ENCODE assay signal across 8 cellular contexts in the genomic region with DNA sequence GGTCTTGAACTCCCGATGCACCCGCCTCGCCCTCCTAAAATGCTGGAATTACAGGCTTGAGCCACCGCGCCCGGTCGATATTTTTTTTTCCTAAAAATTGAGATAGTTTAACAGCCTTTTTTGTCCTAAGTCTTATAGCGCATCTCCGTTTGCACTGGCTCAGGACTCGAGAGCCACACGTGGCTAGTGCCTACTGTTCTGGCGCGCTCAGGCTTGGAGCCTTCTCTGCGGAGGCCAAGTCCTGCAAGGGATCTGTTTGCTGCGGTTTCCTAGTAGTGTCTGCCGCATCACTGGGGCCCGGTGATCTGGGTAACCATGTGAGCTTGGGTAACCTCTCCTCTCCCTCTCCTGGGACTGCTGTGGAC. TPM values are rescaled to one million over a fixed set of nuclear protein-coding genes. Genes with fewer than 3 reads are reported as not detected.
DNase-seq lines count a peak whose midpoint lies in the region; ATAC-seq and TF ChIP-seq lines count a peak whose summit lies in the region.

No MANE protein-coding gene starts in this region.

- H3K36me3 ChIP-seq in Peyer's patch: peaks cover 0 to 41% (median 0%) of the 10 kb centered on the region in 3 donors

- no peaks in the 10 kb centered on the region for H3K9me3 ChIP-seq in Peyer's patch

- H3K4me1 ChIP-seq in Peyer's patch: peaks cover 0 to 40% (median 11%) of the 10 kb centered on the region in 4 donors

- peak in 1 of 3 donors; percentile 16 for DNase-seq in Peyer's patch
- no peak for DNase-seq in epithelial cell of proximal tubule (ENCODE audit: low read depth)
- DNase-seq in omental fat pad (ENCODE audit: low spot score): peak; percentile 27
- no peak for DNase-seq in GM19238 (ENCODE audit: insufficient read length, low spot score)
- DNase-seq in HUDEP-2 (lab: John Stamatoyannopoulos, UW; ENCODE audit: unreplicated experiment in 76 of 76): no peak
- no peak for DNase-seq in NCI-H748 (lab: John Stamatoyannopoulos, UW; ENCODE audit: unreplicated experiment)

- TF ChIP-seq CTCF in GM12875 (IDR thresholded peaks at IDR 0.05; ENCODE audit: borderline replicate concordance, insufficient read depth, low read depth, low read length) (no peak), Peyer's patch (IDR thresholded peaks at IDR 0.05) (no peak), epithelial cell of proximal tubule (conservative IDR thresholded peaks at IDR 0.05; ENCODE audit: low read depth, low read length) (no peak), omental fat pad (IDR thresholded peaks at IDR 0.05) (no peak)

- ATAC-seq in omental fat pad (ENCODE audit: low FRiP score) (no peak), GM18873 (IDR thresholded peaks at IDR 0.05; ENCODE audit: low FRiP score, unreplicated experiment) (no peak)

- no peak for TF ChIP-seq POLR2A in Peyer's patch (IDR thresholded peaks at IDR 0.05)

- peak overlapping the region; percentile 87 to 99 (median 93) for H3K27ac ChIP-seq in Peyer's patch

- peak overlapping the region; percentile 78 for H3K4me3 ChIP-seq in GM12875 (ENCODE audit: low read depth, low read length)
- H3K4me3 ChIP-seq in Peyer's patch: peak overlapping the region; percentile 77 to 97 (median 79)
- peak overlapping the region; percentile 98 for H3K4me3 ChIP-seq in epithelial cell of proximal tubule (ENCODE audit: low read depth, low read length)

- no peaks in the 10 kb centered on the region for H3K27me3 ChIP-seq in Peyer's patch

RNA-seq across cellular contexts. Expression of a gene that starts 0.8 kb away (rescaled TPM):
- total RNA-seq in Peyer's patch: 100 to 1,000 TPM in 1 of 4 donors, 10 to 100 TPM in 3; 54.5 to 101 (median 94.9) TPM
- 53.6 and 63.2 TPM in 2 replicates for total RNA-seq in epithelial cell of proximal tubule
- 10 to 100 TPM; 66.4 to 74.8 (median 70.0) TPM for total RNA-seq in omental fat pad

RNA-seq across cellular contexts. Expression of a gene that starts 39.9 kb away (rescaled TPM):
- total RNA-seq in Peyer's patch (10 to 100 TPM; 37.0 to 52.0 (median 43.0) TPM), epithelial cell of proximal tubule (57.0 and 61.7 TPM in 2 replicates), omental fat pad (10 to 100 TPM; 25.9 to 40.6 (median 33.9) TPM)

RNA-seq across cellular contexts. Expression of a gene that starts 44.9 kb away (rescaled TPM):
- 10 to 100 TPM; 23.9 to 75.2 (median 47.0) TPM for total RNA-seq in Peyer's patch
- total RNA-seq in epithelial cell of proximal tubule: 108 and 147 TPM in 2 replicates
- total RNA-seq in omental fat pad: 100 to 1,000 TPM in 1 of 4 donors, 10 to 100 TPM in 3; 60.8 to 142 (median 69.0) TPM

RNA-seq across cellular contexts. Expression of a gene that starts 53.2 kb away (rescaled TPM):
- total RNA-seq in Peyer's patch (100 to 1,000 TPM in 3 of 4 donors, 10 to 100 TPM in 1; 80.9 to 400 (median 278) TPM), epithelial cell of proximal tubule (82.2 and 100 TPM in 2 replicates), omental fat pad (10 to 100 TPM; 47.0 to 69.2 (median 62.1) TPM)
